1 cellular context compared by ENCODE assay signal in genomic region chr2:85237849-85238570, GRCh38.
TF ChIP-seq lines count a peak whose summit lies in the region.

No MANE protein-coding gene starts in this region.

TF ChIP-seq in H1, 55 proteins besides CTCF, POLR2A, EP300 and RAD21 (continued from another document):
- TF ChIP-seq TAF7 (optimal IDR thresholded peaks at IDR 0.05; ENCODE audit: borderline replicate concordance, low read depth, low read length) (peak; percentile 22), HDAC2 (IDR thresholded peaks at IDR 0.05; ENCODE audit: borderline replicate concordance in 1 of 2, low read depth in 2 of 2, low read length in 2 of 2) (no peak), KDM4A (IDR thresholded peaks at IDR 0.05; ENCODE audit: low read depth, low read length, severe bottlenecking) (no peak), KDM1A (IDR thresholded peaks at IDR 0.05; ENCODE audit: borderline replicate concordance, low read length) (peak; percentile 17; the same call in 1 of the 2 replicates), SAP30 (IDR thresholded peaks at IDR 0.05; ENCODE audit: insufficient read depth, insufficient replicate concordance, low read length) (no peak), SIX5 (IDR thresholded peaks at IDR 0.05; ENCODE audit: low read depth, low read length) (no peak), JUND (IDR thresholded peaks at IDR 0.05; ENCODE audit: low read length) (no peak), RNF2 (IDR thresholded peaks at IDR 0.05; ENCODE audit: borderline replicate concordance, low read depth, low read length, missing control alignments, poor library complexity, severe bottlenecking) (no peak), SP1 (IDR thresholded peaks at IDR 0.05; ENCODE audit: low read depth, low read length) (peak; percentile 60; the same call in 1 of the 2 replicates), ATF3 (IDR thresholded peaks at IDR 0.05; ENCODE audit: insufficient read depth, low read depth, low read length) (no peak), ASH2L (IDR thresholded peaks at IDR 0.05; ENCODE audit: low read length) (peak; percentile 93), TBP (IDR thresholded peaks at IDR 0.05; ENCODE audit: low read depth, low read length) (no peak), FOSL1 (IDR thresholded peaks at IDR 0.05; ENCODE audit: insufficient read depth, low read depth, low read length) (no peak), BCL11A (IDR thresholded peaks at IDR 0.05; ENCODE audit: low read depth in 2 of 2, low read length in 2 of 2) (no peak), E2F6 (IDR thresholded peaks at IDR 0.05) (peak; percentile 72), GTF2F1 (IDR thresholded peaks at IDR 0.05; ENCODE audit: borderline replicate concordance, low read depth, low read length) (no peak), RFX5 (IDR thresholded peaks at IDR 0.05; ENCODE audit: borderline replicate concordance, low read depth, low read length) (no peak), TAF1 (IDR thresholded peaks at IDR 0.05; ENCODE audit: low read depth, low read length) (no peak), CHD1 (IDR thresholded peaks at IDR 0.05; ENCODE audit: low read depth, low read length) (no peak), CREB1 (IDR thresholded peaks at IDR 0.05) (peak; percentile 82), CHD2 (IDR thresholded peaks at IDR 0.05; ENCODE audit: low read length) (0 out of 2 replicates have a peak, but pooled peaks have one; percentile 46), ZNF274 (IDR thresholded peaks at IDR 0.05; ENCODE audit: borderline replicate concordance, extremely low read depth, low read length) (no peak), CHD7 (IDR thresholded peaks at IDR 0.05; ENCODE audit: insufficient replicate concordance, low read length) (no peak), CTBP2 (IDR thresholded peaks at IDR 0.05; ENCODE audit: borderline replicate concordance, insufficient read depth, insufficient read length, low read length) (peak; percentile 79), POU5F1 (IDR thresholded peaks at IDR 0.05; ENCODE audit: low read depth, low read length) (no peak), MAX (IDR thresholded peaks at IDR 0.05) (peak; percentile 93), SP4 (IDR thresholded peaks at IDR 0.05; ENCODE audit: low read length) (no peak), USF2 (IDR thresholded peaks at IDR 0.05; ENCODE audit: low read length) (no peak), PHF8 (conservative IDR thresholded peaks at IDR 0.05; ENCODE audit: low read depth, low read length) (0 out of 2 replicates have a peak, but pooled peaks have one; percentile 36), GABPA (IDR thresholded peaks at IDR 0.05; ENCODE audit: borderline replicate concordance, insufficient read depth, low read length) (peak; percentile 92; the same call in 1 of the 2 replicates), TEAD4 (IDR thresholded peaks at IDR 0.05; ENCODE audit: low read depth, low read length) (peak; percentile 98), JUN (IDR thresholded peaks at IDR 0.05; ENCODE audit: low read depth, low read length) (no peak), CBX8 (IDR thresholded peaks at IDR 0.05; ENCODE audit: borderline replicate concordance, low read depth, low read length) (no peak), KDM5A (IDR thresholded peaks at IDR 0.05; ENCODE audit: low read length) (no peak; the same call in 1 of the 2 replicates), RXRA (IDR thresholded peaks at IDR 0.05; ENCODE audit: insufficient read depth, low read depth, low read length) (no peak), SIRT6 (IDR thresholded peaks at IDR 0.05; ENCODE audit: low read length) (no peak), BRCA1 (IDR thresholded peaks at IDR 0.05; ENCODE audit: low read depth, low read length) (no peak), NANOG (IDR thresholded peaks at IDR 0.05; ENCODE audit: insufficient read depth, low read depth, low read length, poor library complexity, severe bottlenecking) (no peak), SIN3A (conservative IDR thresholded peaks at IDR 0.05 in 1 of 2, IDR thresholded peaks at IDR 0.05 in 1 of 2; ENCODE audit: low read depth in 1 of 2, low read length in 2 of 2) (peak in 1 of 2 experiments; percentile 78; a peak in 2 of 4 replicates), YY1 (IDR thresholded peaks at IDR 0.05; ENCODE audit: low read depth, low read length) (peak; percentile 48; the same call in 1 of the 2 replicates), SUZ12 (IDR thresholded peaks at IDR 0.05; ENCODE audit: low read length) (no peak), BACH1 (IDR thresholded peaks at IDR 0.05; ENCODE audit: low read length) (no peak), TCF12 (IDR thresholded peaks at IDR 0.05; ENCODE audit: low read depth, low read length) (peak; percentile 91), RBBP5 (IDR thresholded peaks at IDR 0.05; ENCODE audit: borderline replicate concordance, low read depth, low read length) (peak; percentile 89; the same call in 1 of the 2 replicates)
TF ChIP-seq in H1: peak in this region for 17.
